Comparison of ENCODE assay signal across 2 cellular contexts in the genomic region with DNA sequence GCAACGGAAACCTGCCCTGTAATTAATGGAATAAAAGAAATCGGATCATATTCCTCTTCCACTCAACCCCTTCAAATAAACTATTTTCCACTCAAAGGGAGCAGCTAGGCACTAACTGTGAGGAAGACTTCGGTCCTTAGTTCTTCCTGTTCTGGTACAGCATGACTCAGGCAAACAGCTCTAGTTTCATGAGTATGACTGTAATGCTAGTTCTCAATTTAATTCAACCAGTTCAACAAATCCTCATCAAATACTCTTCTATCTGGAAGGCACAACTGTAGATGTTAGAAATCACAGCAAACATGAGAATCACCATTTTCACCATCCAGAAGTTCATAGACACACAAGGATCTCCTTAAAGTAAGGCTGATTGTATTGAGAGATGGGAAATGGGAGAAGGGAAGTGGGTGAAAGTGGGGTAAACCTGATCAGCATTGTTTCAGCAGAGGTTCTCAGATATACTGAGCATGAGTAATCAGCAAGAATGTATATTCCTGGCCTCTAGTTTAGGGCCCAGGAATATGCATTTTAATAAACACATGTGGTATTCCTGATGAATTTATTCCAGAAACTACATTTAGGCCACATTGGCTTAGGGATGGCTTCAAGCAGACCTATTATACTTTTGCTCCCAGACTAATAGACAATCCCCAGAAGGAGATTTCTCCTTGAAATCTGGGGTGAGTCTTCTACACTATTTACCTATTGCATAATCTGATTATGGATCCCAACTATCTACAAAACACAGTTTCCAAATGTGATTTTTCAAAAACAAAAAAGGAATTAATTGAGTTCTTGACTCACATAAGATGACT.
TF ChIP-seq lines count a peak whose summit lies in the region.

No MANE protein-coding gene starts in this region.

TF ChIP-seq in IMR-90, 13 proteins besides CTCF, POLR2A, EP300 and RAD21 (continued from another document):
- TF ChIP-seq, protein P1, sequence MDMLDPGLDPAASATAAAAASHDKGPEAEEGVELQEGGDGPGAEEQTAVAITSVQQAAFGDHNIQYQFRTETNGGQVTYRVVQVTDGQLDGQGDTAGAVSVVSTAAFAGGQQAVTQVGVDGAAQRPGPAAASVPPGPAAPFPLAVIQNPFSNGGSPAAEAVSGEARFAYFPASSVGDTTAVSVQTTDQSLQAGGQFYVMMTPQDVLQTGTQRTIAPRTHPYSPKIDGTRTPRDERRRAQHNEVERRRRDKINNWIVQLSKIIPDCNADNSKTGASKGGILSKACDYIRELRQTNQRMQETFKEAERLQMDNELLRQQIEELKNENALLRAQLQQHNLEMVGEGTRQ (IDR thresholded peaks at IDR 0.05; ENCODE audit: low read depth, low read length): no peak
- TF ChIP-seq NFE2L2 (IDR thresholded peaks at IDR 0.05; ENCODE audit: low read depth, low read length) (peak; percentile 61; the same call in 1 of the 2 replicates), BHLHE40 (IDR thresholded peaks at IDR 0.05; ENCODE audit: low read depth, low read length) (no peak), MAFK (IDR thresholded peaks at IDR 0.05; ENCODE audit: low read depth, low read length) (no peak), RFX5 (IDR thresholded peaks at IDR 0.05; ENCODE audit: low read depth, low read length) (no peak), CEBPB (IDR thresholded peaks at IDR 0.05; ENCODE audit: low read depth, low read length) (peak; percentile 53; the same call in 1 of the 2 replicates)

TF ChIP-seq in GM12878, 131 proteins besides CTCF, POLR2A, EP300 and RAD21 (continued from another document):
- no peak for TF ChIP-seq BCL3 (IDR thresholded peaks at IDR 0.05; ENCODE audit: borderline replicate concordance, insufficient read depth, low read depth, low read length, poor library complexity, severe bottlenecking)
- TF ChIP-seq NR2F1 (conservative IDR thresholded peaks at IDR 0.05): no peak
- no peak for TF ChIP-seq POU2F2 (IDR thresholded peaks at IDR 0.05; ENCODE audit: borderline replicate concordance, low read depth, low read length)
- peak; percentile 20; the same call in 1 of the 2 replicates for TF ChIP-seq SPI1 (IDR thresholded peaks at IDR 0.05; ENCODE audit: borderline replicate concordance, insufficient read depth, low read depth, low read length)
TF ChIP-seq in GM12878: peak in this region for 1.
